ENCODE assay signal across 16 cellular contexts in genomic region chr10:131853610-131853964, GRCh38. TPM values are rescaled to one million over a fixed set of nuclear protein-coding genes. Genes with fewer than 3 reads are reported as not detected.
DNase-seq lines count a peak whose midpoint lies in the region; ATAC-seq and TF ChIP-seq lines count a peak whose summit lies in the region.
"Had no signal": no experiment of that assay in that cellular context is flagged by ENCODE, and none has a peak within 500 bp of the region (broad histone marks: within the 10 kb centered on the region; RNA-seq: fewer than 3 reads in every experiment).

No MANE protein-coding gene starts in this region.

- DNase-seq in cardiac septum (ENCODE audit: low spot score) = peak; percentile 36
- no peak for DNase-seq in right cardiac atrium
- DNase-seq in left lobe of liver (ENCODE audit: low spot score) = peak; percentile 15
- peak; percentile 3 to 43 for DNase-seq in tibial artery
- no peak for DNase-seq in NCI-H446 (lab: John Stamatoyannopoulos, UW)
- no peak for DNase-seq in H4 (ENCODE audit: low spot score)
- no peak for DNase-seq in cerebellar nuclear complex (lab: John Stamatoyannopoulos, UW)
- DNase-seq: 8988T; Calu3; CD8-positive, alpha-beta T cell; DMS79 treated with DMSO at 0.1 percent for 48 hours; GF-D8; GOT3 had no signal

- WGBS in right cardiac atrium = 91% methylated on average over 13 of the region's 13 CpGs

- intact Hi-C loops in cardiac septum (cut with DNase I) (no loop called here), right cardiac atrium (cut with DNase I) (no loop called here), tibial artery (cut with DNase I; ENCODE audit: low total_unique reads) (no loop called here)

- H3K9me3 ChIP-seq in right cardiac atrium (ENCODE audit: control insufficient read depth, low read length) = no peaks in the 10 kb centered on the region
- H3K9me3 ChIP-seq in tibial artery = no peaks in the 10 kb centered on the region
- H3K9me3 ChIP-seq: BLaER1 treated with 17β-estradiol and CSF1 and Interleukin-3, amounts not matched to agents 10 nM and 100 nM; HAP-1 had no signal

- TF ChIP-seq CTCF in tibial artery (IDR thresholded peaks at IDR 0.05) = no peak

- ATAC-seq in right cardiac atrium (no peak), left lobe of liver (no peak)
- ATAC-seq: CD8-positive, alpha-beta T cell; HepG2 had no signal

- H3K4me1 ChIP-seq in right cardiac atrium (ENCODE audit: control insufficient read depth, insufficient read depth, low read length) = no peaks in the 10 kb centered on the region
- no peaks in the 10 kb centered on the region for H3K4me1 ChIP-seq in tibial artery
- H3K4me1 ChIP-seq: HAP-1 had no signal

- H3K36me3 ChIP-seq in tibial artery = no peaks in the 10 kb centered on the region
- H3K36me3 ChIP-seq: BLaER1 treated with 17β-estradiol and CSF1 and Interleukin-3, amounts not matched to agents 10 nM and 100 nM; HAP-1 had no signal

- no peak overlapping the region for H3K4me3 ChIP-seq in right cardiac atrium (ENCODE audit: low read length)
- no peak overlapping the region for H3K4me3 ChIP-seq in tibial artery
- H3K4me3 ChIP-seq: BLaER1 treated with 17β-estradiol and CSF1 and Interleukin-3, amounts not matched to agents 10 nM and 100 nM; HAP-1 had no signal

- no peaks in the 10 kb centered on the region for H3K27me3 ChIP-seq in right cardiac atrium (ENCODE audit: control insufficient read depth, insufficient read depth)
- H3K27me3 ChIP-seq in tibial artery = peaks cover 0 to 42% of the 10 kb centered on the region in 2 donors

- H3K27ac ChIP-seq in right cardiac atrium (ENCODE audit: low read length) = no peak overlapping the region
- H3K27ac ChIP-seq in tibial artery = no peak overlapping the region
- H3K27ac ChIP-seq: BLaER1 treated with 17β-estradiol and CSF1 and Interleukin-3, amounts not matched to agents 10 nM and 100 nM had no signal

RNA-seq across cellular contexts. Expression of gene PPP2R2D, which starts 47.2 kb away (rescaled TPM):
- 35.3 TPM for total RNA-seq in cardiac septum
- total RNA-seq in right cardiac atrium = 10 to 100 TPM; 30.1 to 38.2 (median 36.2) TPM
- 33.9 TPM for polyA plus RNA-seq in right cardiac atrium
- 15.4 TPM for total RNA-seq in left lobe of liver
- 33.2 and 36.9 TPM in 2 replicates for total RNA-seq in H4 (2014; rRNA removed; shearing (Covaris generic))

Comparison
In these comparisons a context has a peak if more than half of its experiments do, and no peak if none do; other contexts are left out.
1. DNase-seq: peak in cardiac septum (single experiment), left lobe of liver (single experiment) and tibial artery (2 of 2); none in right cardiac atrium (0 of 3), NCI-H446 (0 of 2), H4 (single experiment) and cerebellar nuclear complex (0 of 2).